In the genomic region with DNA sequence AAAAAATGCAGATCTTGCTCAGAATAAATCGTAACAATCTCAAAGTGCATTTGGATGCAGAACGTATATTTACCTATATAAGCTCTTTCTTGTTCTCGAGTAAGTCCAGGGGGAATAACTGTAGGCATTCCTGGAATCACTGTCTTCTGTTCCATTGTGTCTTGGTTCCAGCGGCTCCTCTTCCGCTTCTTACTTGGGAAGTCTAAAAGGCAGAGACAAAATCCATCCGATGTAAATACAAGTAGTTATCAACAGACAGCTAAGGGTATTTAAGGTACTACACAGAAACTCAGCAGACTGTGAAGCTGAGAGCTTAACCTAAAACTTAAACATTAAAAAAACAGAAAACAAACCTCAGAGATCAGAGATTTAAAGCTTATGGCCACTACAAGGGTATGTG, we compare ENCODE assay signal across 12 cellular contexts. TPM values are rescaled to one million over a fixed set of nuclear protein-coding genes. Genes with fewer than 3 reads are reported as not detected.
DNase-seq lines count a peak whose midpoint lies in the region; ATAC-seq and TF ChIP-seq lines count a peak whose summit lies in the region.
"Had no signal": no experiment of that assay in that cellular context is flagged by ENCODE, and none has a peak within 500 bp of the region (broad histone marks: within the 10 kb centered on the region; RNA-seq: fewer than 3 reads in every experiment).

No MANE protein-coding gene starts in this region.

- no peak for TF ChIP-seq CTCF in fibroblast of mammary gland (conservative IDR thresholded peaks at IDR 0.05; ENCODE audit: control insufficient read depth, insufficient read depth, low read depth, low read length)
- TF ChIP-seq CTCF in gastrocnemius medialis (IDR thresholded peaks at IDR 0.05 in 4 of 5, conservative IDR thresholded peaks at IDR 0.05 in 1 of 5): no peak

- peak overlapping the region; percentile 85 to 93 (median 91) for H3K4me3 Mint-ChIP-seq in T-cell

- intact Hi-C loops in gastrocnemius medialis (cut with DNase I; ENCODE audit: low total_unique reads): loop anchor here (2.0 to 5.0 kb wide), 2 partner anchors 14 to 34 kb away; partner anchors contain the start of gene RASGRP2

- H3K4me1 ChIP-seq in gastrocnemius medialis: peaks cover 64 to 65% of the 10 kb centered on the region in 2 donors

- CTCF ChIA-PET in T-cell (lab: Charles Lee): interaction anchor here (0.7 to 1.4 kb wide), 4 partner anchors 10 to 1095 kb away, joined by 3 to 6 read pairs (median 4); no protein-coding TSS in a partner anchor

- H3K36me3 ChIP-seq in gastrocnemius medialis: peaks cover 3 to 55% of the 10 kb centered on the region in 2 donors

- H3K36me3 Mint-ChIP-seq in T-cell: peaks cover 58% of the 10 kb centered on the region

- no peaks in the 10 kb centered on the region for H3K27me3 ChIP-seq in gastrocnemius medialis
- H3K27me3 ChIP-seq: testis had no signal

- DNase-seq in T-cell (no peak), fibroblast of mammary gland (ENCODE audit: low read depth) (no peak), gastrocnemius medialis (no peak), NCI-H774 (lab: John Stamatoyannopoulos, UW) (no peak), DMS53 (lab: John Stamatoyannopoulos, UW) (no peak)
- DNase-seq in activated CD4-positive, alpha-beta T cell treated with anti-CD3 and anti-CD28 coated beads for 1 hour: no peak
- DNase-seq: activated CD8-positive, alpha-beta memory T cell treated with anti-CD3 and anti-CD28 coated beads for 24 hours; left colon; MV-4-11; testis had no signal

- H3K27ac ChIP-seq in gastrocnemius medialis: peak overlapping the region; percentile 98 to 100 (median 98)

- no peaks in the 10 kb centered on the region for H3K9me3 ChIP-seq in gastrocnemius medialis
- H3K9me3 ChIP-seq: testis had no signal

- in situ Hi-C loops in gastrocnemius medialis (cut with MboI; ENCODE audit: low sequenced_read_pairs in 4 of 4): no loop called here

- H3K4me3 ChIP-seq in fibroblast of mammary gland (ENCODE audit: control insufficient read depth, low read depth, low read length): peak overlapping the region; percentile 93
- peak overlapping the region; percentile 57 to 78 (median 74) for H3K4me3 ChIP-seq in gastrocnemius medialis

- peaks cover 81 to 85% (median 82%) of the 10 kb centered on the region in 3 donors for H3K4me1 Mint-ChIP-seq in T-cell

- TF ChIP-seq POLR2A in GM18505 (IDR thresholded peaks at IDR 0.05; ENCODE audit: borderline replicate concordance, extremely low read depth, insufficient read depth, insufficient read length): peak; percentile 4
- TF ChIP-seq POLR2A in gastrocnemius medialis (IDR thresholded peaks at IDR 0.05): no peak

- H3K9me3 Mint-ChIP-seq in T-cell: no peaks in the 10 kb centered on the region

- POLR2A ChIA-PET in T-cell (lab: Charles Lee): interaction anchor here (0.8 to 2.1 kb wide), 4 partner anchors 8 to 15 kb away, joined by 4 to 11 read pairs (median 6); no protein-coding TSS in a partner anchor

- no peaks in the 10 kb centered on the region for H3K27me3 Mint-ChIP-seq in T-cell

- no peak for ATAC-seq in GM18505 (IDR thresholded peaks at IDR 0.05; ENCODE audit: unreplicated experiment)
- ATAC-seq in T-cell (replicated peaks in 1 of 4): no peak
- no peak for ATAC-seq in gastrocnemius medialis
- no peak for ATAC-seq in HG03469 (IDR thresholded peaks at IDR 0.05; ENCODE audit: unreplicated experiment)
- ATAC-seq: left colon had no signal

- H3K27ac Mint-ChIP-seq in T-cell: peak overlapping the region; percentile 92 to 93

RNA-seq across cellular contexts. Expression of gene SF1, which starts 1.9 kb away (rescaled TPM):
- total RNA-seq in T-cell (1,000 to 10,000 TPM in 2 of 5 donors, 100 to 1,000 TPM in 3; 670 to 1,510 (median 732) TPM), gastrocnemius medialis (100 to 1,000 TPM; 171 to 249 (median 193) TPM)

RNA-seq across cellular contexts. Expression of gene PYGM, which starts 16.7 kb away (rescaled TPM):
- total RNA-seq in T-cell (10 to 100 TPM in 1 of 5 donors, 1 to 10 TPM in 4; 7.4 to 34.7 (median 8.5) TPM), gastrocnemius medialis (1,000 to 10,000 TPM in 3 of 4 donors, 100 to 1,000 TPM in 1; 881 to 2,858 (median 1,836) TPM)

RNA-seq across cellular contexts. Expression of gene MAP4K2, which starts 26.6 kb away (rescaled TPM):
- 100 to 1,000 TPM in 3 of 5 donors, 10 to 100 TPM in 2; 80.9 to 131 (median 102) TPM for total RNA-seq in T-cell
- total RNA-seq in gastrocnemius medialis: 10 to 100 TPM in 1 of 4 donors, 1 to 10 TPM in 3; 4.3 to 14.8 (median 6.2) TPM

RNA-seq across cellular contexts. Expression of gene RASGRP2, which starts 32.5 kb away (rescaled TPM):
- total RNA-seq in T-cell: 100 to 1,000 TPM; 574 to 767 (median 656) TPM
- total RNA-seq in gastrocnemius medialis: 10 to 100 TPM in 1 of 4 donors, 1 to 10 TPM in 3; 2.9 to 10.9 (median 7.1) TPM

RNA-seq across cellular contexts. Expression of gene MEN1, which starts 33.9 kb away (rescaled TPM):
- total RNA-seq in T-cell (10 to 100 TPM; 31.7 to 62.0 (median 49.6) TPM), gastrocnemius medialis (10 to 100 TPM in 2 of 4 donors, 1 to 10 TPM in 2; 7.4 to 12.2 (median 9.8) TPM)

Comparison
In these comparisons a context has a peak if more than half of its experiments do, and no peak if none do; other contexts are left out.
1. RNA of gene PYGM, which starts 16.7 kb away (total RNA-seq): 881 to 2,858 TPM in gastrocnemius medialis; 7.4 to 34.7 TPM in T-cell; every median in the first group is over 10 times any median in the second.
2. RNA of gene MAP4K2, which starts 26.6 kb away (total RNA-seq): 80.9 to 131 TPM in T-cell; 4.3 to 14.8 TPM in gastrocnemius medialis; every median in the first group is over 4 times any median in the second.